1 cellular context compared by ENCODE assay signal in genomic region chr7:100675581-100676350, GRCh38.
TF ChIP-seq lines count a peak whose summit lies in the region.

No MANE protein-coding gene starts in this region.

TF ChIP-seq in H1, 55 proteins besides CTCF, POLR2A, EP300 and RAD21:
- TF ChIP-seq RXRA (IDR thresholded peaks at IDR 0.05; ENCODE audit: insufficient read depth, low read depth, low read length) (no peak), TEAD4 (IDR thresholded peaks at IDR 0.05; ENCODE audit: low read depth, low read length) (no peak), GABPA (IDR thresholded peaks at IDR 0.05; ENCODE audit: borderline replicate concordance, insufficient read depth, low read length) (0 out of 2 replicates have a peak, but pooled peaks have one; percentile 18), RNF2 (IDR thresholded peaks at IDR 0.05; ENCODE audit: borderline replicate concordance, low read depth, low read length, missing control alignments, poor library complexity, severe bottlenecking) (no peak), SIN3A (conservative IDR thresholded peaks at IDR 0.05 in 1 of 2, IDR thresholded peaks at IDR 0.05 in 1 of 2; ENCODE audit: low read depth in 1 of 2, low read length in 2 of 2) (peak in 1 of 2 experiments; percentile 35; a peak in 1 of 4 replicates), SP2 (IDR thresholded peaks at IDR 0.05; ENCODE audit: low read length) (no peak), ASH2L (IDR thresholded peaks at IDR 0.05; ENCODE audit: low read length) (no peak), YY1 (IDR thresholded peaks at IDR 0.05; ENCODE audit: low read depth, low read length) (no peak), ATF2 (IDR thresholded peaks at IDR 0.05; ENCODE audit: low read length) (no peak), NANOG (IDR thresholded peaks at IDR 0.05; ENCODE audit: insufficient read depth, low read depth, low read length, poor library complexity, severe bottlenecking) (no peak), EGR1 (IDR thresholded peaks at IDR 0.05; ENCODE audit: borderline replicate concordance, low read depth, low read length) (peak; percentile 70), TAF1 (IDR thresholded peaks at IDR 0.05; ENCODE audit: low read depth, low read length) (0 out of 2 replicates have a peak, but pooled peaks have one; percentile 27), ZNF274 (IDR thresholded peaks at IDR 0.05; ENCODE audit: borderline replicate concordance, extremely low read depth, low read length) (no peak), MAX (IDR thresholded peaks at IDR 0.05) (no peak), EZH2 (IDR thresholded peaks at IDR 0.05; ENCODE audit: low read depth, low read length, severe bottlenecking) (no peak), CREB1 (IDR thresholded peaks at IDR 0.05) (peak; percentile 71), JUN (IDR thresholded peaks at IDR 0.05; ENCODE audit: low read depth, low read length) (no peak), PHF8 (conservative IDR thresholded peaks at IDR 0.05; ENCODE audit: low read depth, low read length) (no peak)
